3 cellular contexts compared by ENCODE assay signal in the genomic region with DNA sequence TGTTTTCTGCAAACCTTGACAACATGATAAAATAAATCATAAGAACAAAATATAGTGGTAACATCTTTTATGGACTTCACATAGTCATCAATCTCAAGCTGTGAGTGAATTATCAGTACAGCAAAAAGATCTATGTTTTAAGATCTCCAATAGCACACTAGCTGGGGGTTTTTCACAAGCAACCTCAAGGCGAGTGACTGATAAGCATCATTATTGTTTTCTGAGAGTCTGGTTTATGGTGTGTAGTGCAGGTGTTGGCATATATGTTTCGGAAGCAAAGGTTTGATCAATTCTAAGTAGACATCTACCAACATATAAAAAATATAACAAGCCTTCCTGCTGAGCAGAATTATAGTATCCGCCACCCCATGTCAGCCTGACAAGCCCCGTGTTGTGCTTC.
"Had no signal": no experiment of that assay in that cellular context is flagged by ENCODE, and none has a peak within 500 bp of the region (broad histone marks: within the 10 kb centered on the region; RNA-seq: fewer than 3 reads in every experiment).

No MANE protein-coding gene starts in this region.

- DNase-seq: GDM1, GF-D8 had no signal

- ATAC-seq: GM12878 had no signal

- H3K4me3 ChIP-seq: GM12878 had no signal
